In the genomic region with DNA sequence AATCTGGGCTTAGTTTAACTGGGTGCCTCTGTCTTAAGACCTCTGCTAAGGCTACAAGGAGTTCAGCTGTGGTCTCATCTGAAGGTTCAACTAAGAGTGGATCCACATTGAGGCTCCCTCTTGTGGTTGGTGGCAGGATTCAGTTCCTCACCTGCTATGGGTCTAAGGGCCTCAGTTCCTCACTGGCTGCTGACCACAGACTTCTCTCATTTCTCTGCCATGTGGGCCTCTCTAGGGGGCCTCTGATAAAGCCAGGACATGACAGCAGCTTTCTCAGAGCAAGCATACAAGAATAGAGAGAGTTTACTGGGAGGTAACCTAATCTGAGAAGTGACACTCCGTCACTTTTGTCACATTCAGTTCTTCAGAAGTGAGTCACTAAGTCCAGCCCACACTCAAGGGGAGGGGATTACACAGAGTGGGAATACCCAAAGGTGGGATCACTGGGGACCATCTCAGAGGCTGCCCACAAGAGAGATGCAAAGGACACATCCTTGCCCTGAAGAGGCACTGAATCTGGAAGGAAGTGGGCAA, we compare ENCODE assay signal across 10 cellular contexts. TPM values are rescaled to one million over a fixed set of nuclear protein-coding genes. Genes with fewer than 3 reads are reported as not detected.
A peak's percentile ranks its signal among the peaks of the same experiment; 100 is the strongest.
DNase-seq lines count a peak whose midpoint lies in the region; ATAC-seq and TF ChIP-seq lines count a peak whose summit lies in the region.
"Had no signal": no experiment of that assay in that cellular context is flagged by ENCODE, and none has a peak within 500 bp of the region (broad histone marks: within the 10 kb centered on the region; RNA-seq: fewer than 3 reads in every experiment).

No MANE protein-coding gene starts in this region.

- no peak overlapping the region for H3K4me3 Mint-ChIP-seq in activated CD8-positive, alpha-beta T cell treated with anti-CD3 and anti-CD28 coated beads, Interleukin-2, amount 10 ng/mL, durations not matched to agents 7 days and 5 days
- H3K4me3 Mint-ChIP-seq: activated B cell treated with CpG ODN at 0.5 μM for 24 hours; natural killer cell treated with Interleukin-12 subunit alpha and Interleukin-12 subunit beta and Interleukin-15 and Interleukin-18, amount 100 ng/mL, for 72 hours had no signal

- H3K4me1 Mint-ChIP-seq in activated CD8-positive, alpha-beta T cell treated with anti-CD3 and anti-CD28 coated beads, Interleukin-2, amount 10 ng/mL, durations not matched to agents 7 days and 5 days (ENCODE audit: low read depth): peaks cover 8% of the 10 kb centered on the region

- H3K27ac Mint-ChIP-seq in activated CD8-positive, alpha-beta T cell treated with anti-CD3 and anti-CD28 coated beads, Interleukin-2, amount 10 ng/mL, durations not matched to agents 7 days and 5 days: no peak overlapping the region
- H3K27ac Mint-ChIP-seq: activated B cell treated with CpG ODN at 0.5 μM for 24 hours; natural killer cell treated with Interleukin-12 subunit alpha and Interleukin-12 subunit beta and Interleukin-15 and Interleukin-18, amount 100 ng/mL, for 72 hours had no signal

- DNase-seq in GM06990 (ENCODE audit: extremely low read depth, insufficient read length) (no peak), left kidney (ENCODE audit: low read depth, low spot score) (peak; percentile 52), testis (no peak), epidermal melanocyte (ENCODE audit: insufficient read length, low spot score) (no peak)
- DNase-seq in Jurkat, Clone E6-1 (ENCODE audit: low read depth, low spot score): peak; percentile 60
- peak; percentile 42 for DNase-seq in activated CD8-positive, alpha-beta T cell treated with anti-CD3 and anti-CD28 coated beads, Interleukin-2, amount 10 ng/mL, durations not matched to agents 7 days and 5 days
- DNase-seq: activated B cell treated with CpG ODN at 0.5 μM for 24 hours had no signal

- H3K36me3 Mint-ChIP-seq in activated CD8-positive, alpha-beta T cell treated with anti-CD3 and anti-CD28 coated beads, Interleukin-2, amount 10 ng/mL, durations not matched to agents 7 days and 5 days (ENCODE audit: low read depth): no peaks in the 10 kb centered on the region
- H3K36me3 Mint-ChIP-seq: natural killer cell treated with Interleukin-12 subunit alpha and Interleukin-12 subunit beta and Interleukin-15 and Interleukin-18, amount 100 ng/mL, for 72 hours had no signal

- intact Hi-C loops in testis (cut with DNase I; ENCODE audit: low total_unique reads): no loop called here

- H3K9me3 Mint-ChIP-seq in activated CD8-positive, alpha-beta T cell treated with anti-CD3 and anti-CD28 coated beads, Interleukin-2, amount 10 ng/mL, durations not matched to agents 7 days and 5 days (ENCODE audit: insufficient read depth): no peaks in the 10 kb centered on the region
- H3K9me3 Mint-ChIP-seq: activated B cell treated with CpG ODN at 0.5 μM for 24 hours; natural killer cell treated with Interleukin-12 subunit alpha and Interleukin-12 subunit beta and Interleukin-15 and Interleukin-18, amount 100 ng/mL, for 72 hours had no signal

- TF ChIP-seq EP300 in gastroesophageal sphincter (IDR thresholded peaks at IDR 0.05): no peak

- 88 to 95% methylated on average over 1 of the region's 1 CpG for WGBS in testis, 2 donors
- no CpG with 5 or more reads among the region's 1 CpG for WGBS in gastroesophageal sphincter (ENCODE audit: low coverage in 1 of 2), 2 donors

- TF ChIP-seq CTCF in GM06990 (IDR thresholded peaks at IDR 0.05; ENCODE audit: insufficient read depth, low read length, poor library complexity, severe bottlenecking) (peak; percentile 72), testis (IDR thresholded peaks at IDR 0.05) (peak in 1 of 3 experiments; percentile 17), gastroesophageal sphincter (IDR thresholded peaks at IDR 0.05) (peak in 1 of 4 experiments; percentile 39)

- H3K4me1 ChIP-seq in testis (no peaks in the 10 kb centered on the region), gastroesophageal sphincter (no peaks in the 10 kb centered on the region)

- H3K27me3 Mint-ChIP-seq in activated CD8-positive, alpha-beta T cell treated with anti-CD3 and anti-CD28 coated beads, Interleukin-2, amount 10 ng/mL, durations not matched to agents 7 days and 5 days (ENCODE audit: low read depth): no peaks in the 10 kb centered on the region
- H3K27me3 Mint-ChIP-seq: activated B cell treated with CpG ODN at 0.5 μM for 24 hours; natural killer cell treated with Interleukin-12 subunit alpha and Interleukin-12 subunit beta and Interleukin-15 and Interleukin-18, amount 100 ng/mL, for 72 hours had no signal

- H3K4me3 ChIP-seq in GM06990 (replicated peaks; ENCODE audit: low read depth, low read length) (no peak overlapping the region), testis (no peak overlapping the region), gastroesophageal sphincter (no peak overlapping the region)
- H3K4me3 ChIP-seq in Jurkat, Clone E6-1 (ENCODE audit: low read length): no peak overlapping the region

- CTCF ChIA-PET in activated CD8-positive, alpha-beta T cell treated with anti-CD3 and anti-CD28 coated beads, Interleukin-2, amount 10 ng/mL, durations not matched to agents 7 days and 5 days (lab: Charles Lee): interaction anchor here (1.3 to 1.5 kb wide), 4 partner anchors 9 to 88 kb away, joined by 3 to 5 read pairs (median 4); no protein-coding TSS in a partner anchor

- POLR2A ChIA-PET in activated CD8-positive, alpha-beta T cell treated with anti-CD3 and anti-CD28 coated beads, Interleukin-2, amount 10 ng/mL, durations not matched to agents 7 days and 5 days (lab: Charles Lee): no interaction called here

- ATAC-seq in GM19467 (IDR thresholded peaks at IDR 0.05; ENCODE audit: unreplicated experiment): peak; percentile 51
- ATAC-seq in activated CD8-positive, alpha-beta T cell treated with anti-CD3 and anti-CD28 coated beads, Interleukin-2, amount 10 ng/mL, durations not matched to agents 7 days and 5 days: peak; percentile 73
- ATAC-seq in gastroesophageal sphincter: no peak

- H3K36me3 ChIP-seq in GM06990 (ENCODE audit: control insufficient read depth, insufficient read depth, low read length): no peaks in the 10 kb centered on the region
- H3K36me3 ChIP-seq in testis (ENCODE audit: low read depth, missing control alignments): no peaks in the 10 kb centered on the region
- H3K36me3 ChIP-seq in gastroesophageal sphincter: peaks cover 0 to 1% of the 10 kb centered on the region in 2 donors

- no peaks in the 10 kb centered on the region for H3K27me3 ChIP-seq in GM06990 (replicated peaks; ENCODE audit: control insufficient read depth, insufficient read depth, low read length)
- H3K27me3 ChIP-seq in testis: no peaks in the 10 kb centered on the region
- no peaks in the 10 kb centered on the region for H3K27me3 ChIP-seq in gastroesophageal sphincter

- TF ChIP-seq POLR2A in testis (IDR thresholded peaks at IDR 0.05) (no peak), gastroesophageal sphincter (IDR thresholded peaks at IDR 0.05) (no peak)

- H3K27ac ChIP-seq in testis (no peak overlapping the region), gastroesophageal sphincter (no peak overlapping the region)

- H3K9me3 ChIP-seq in testis: no peaks in the 10 kb centered on the region
- H3K9me3 ChIP-seq in gastroesophageal sphincter: no peaks in the 10 kb centered on the region

RNA-seq across cellular contexts. Expression of a gene that starts 19.2 kb away (rescaled TPM):
- polyA plus RNA-seq in Jurkat, Clone E6-1 (2012; ENCODE audit: insufficient read depth, insufficient read length): 4.8 TPM
- total RNA-seq in activated CD8-positive, alpha-beta T cell treated with anti-CD3 and anti-CD28 coated beads, Interleukin-2, amount 10 ng/mL, durations not matched to agents 7 days and 5 days: 1 to 10 TPM; 2.9 to 3.0 TPM
- total RNA-seq in testis (100 to 1,000 TPM in 1 of 2 donors, 10 to 100 TPM in 1; 71.7 to 108 TPM), gastroesophageal sphincter (10 to 100 TPM in 2 of 4 donors, 1 to 10 TPM in 2; 5.3 to 15.6 (median 10.3) TPM)
- polyA plus RNA-seq in testis (ENCODE audit: insufficient read depth, low read depth, low replicate concordance): 25.3 TPM

RNA-seq across cellular contexts. Expression of a gene that starts 33.8 kb away (rescaled TPM):
- 57.6 TPM for polyA plus RNA-seq in Jurkat, Clone E6-1 (2012; ENCODE audit: insufficient read depth, insufficient read length)
- total RNA-seq in activated CD8-positive, alpha-beta T cell treated with anti-CD3 and anti-CD28 coated beads, Interleukin-2, amount 10 ng/mL, durations not matched to agents 7 days and 5 days: 10 to 100 TPM; 26.7 to 27.4 TPM
- 10 to 100 TPM; 74.5 to 93.1 TPM for total RNA-seq in testis
- 85.6 TPM for polyA plus RNA-seq in testis (ENCODE audit: insufficient read depth, low read depth, low replicate concordance)
- 10 to 100 TPM; 14.4 to 31.9 (median 24.8) TPM for total RNA-seq in gastroesophageal sphincter

Comparison
In these comparisons a context has a peak if more than half of its experiments do, and no peak if none do; other contexts are left out.
1. DNase-seq: peak in Jurkat, Clone E6-1 (single experiment), activated CD8-positive, alpha-beta T cell treated with anti-CD3 and anti-CD28 coated beads, Interleukin-2, amount 10 ng/mL, durations not matched to agents 7 days and 5 days (single experiment) and left kidney (single experiment); none in GM06990 (single experiment), testis (single experiment) and epidermal melanocyte (single experiment).
2. RNA of a gene that starts 19.2 kb away (total RNA-seq): 71.7 to 108 TPM in testis; 5.3 to 15.6 TPM in gastroesophageal sphincter and 2.9 to 3.0 TPM in activated CD8-positive, alpha-beta T cell treated with anti-CD3 and anti-CD28 coated beads, Interleukin-2, amount 10 ng/mL, durations not matched to agents 7 days and 5 days; every median in the first group is over 4 times any median in the second.